1 cellular context compared by ENCODE assay signal in the genomic region with DNA sequence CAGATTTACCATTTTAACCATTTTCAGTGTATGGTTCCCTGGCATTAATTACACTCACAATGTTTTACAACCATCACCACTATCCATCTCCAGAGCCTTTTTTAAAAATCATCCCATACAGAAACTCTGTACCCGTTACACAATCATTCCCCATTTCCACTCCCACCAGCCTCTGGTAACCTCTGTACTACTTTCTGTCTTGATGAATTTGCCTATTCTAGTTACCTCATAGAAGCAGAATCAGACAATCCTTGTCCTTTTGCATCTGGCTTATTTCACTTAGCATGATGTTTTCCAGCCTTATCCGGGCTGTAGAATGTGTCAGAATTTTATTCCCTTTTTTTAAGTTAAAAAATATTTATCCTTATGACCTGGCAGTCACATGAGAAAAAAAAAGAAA.
TF ChIP-seq lines count a peak whose summit lies in the region.

No MANE protein-coding gene starts in this region.

TF ChIP-seq in HepG2, 621 proteins besides CTCF, POLR2A, EP300 and RAD21 (continued from another document):
- TF ChIP-seq ADNP (CRISPR knock-in tag; IDR thresholded peaks at IDR 0.05), result no peak
